In the genomic region with DNA sequence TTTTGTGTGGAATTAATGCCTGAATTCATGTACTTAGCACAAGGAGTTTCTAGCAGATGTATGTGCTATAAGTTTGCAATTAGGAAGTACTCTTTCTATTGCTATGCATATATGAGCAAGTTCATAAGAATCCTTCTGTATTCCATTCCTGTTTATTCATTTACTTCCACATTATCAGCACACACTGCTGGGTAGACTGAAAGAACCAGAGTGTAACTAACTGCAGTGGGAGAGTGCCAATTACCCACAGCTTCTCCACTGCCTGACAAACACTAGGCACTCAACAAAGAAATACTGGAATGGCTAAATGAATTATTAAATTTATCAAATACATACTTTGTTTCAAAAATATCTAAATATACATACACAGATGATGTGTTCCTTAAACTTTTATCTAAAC, we compare ENCODE assay signal across 13 cellular contexts.
"Had no signal": no experiment of that assay in that cellular context is flagged by ENCODE, and none has a peak within 500 bp of the region (broad histone marks: within the 10 kb centered on the region; RNA-seq: fewer than 3 reads in every experiment).

No MANE protein-coding gene starts in this region.

- ATAC-seq: activated CD4-positive, CD25-positive, alpha-beta regulatory T cell treated with anti-CD3 and anti-CD28 coated beads, Interleukin-2, amount 50 U/mL, for 24 hours; activated T-helper 17 cell treated with anti-CD3 and anti-CD28 coated beads, Interleukin-2, amount 50 U/mL, for 72 hours; psoas muscle had no signal

- DNase-seq: activated CD4-positive, alpha-beta T cell treated with anti-CD3 and anti-CD28 coated beads, Interleukin-2, amount 50 U/mL, for 1 hour; activated CD8-positive, alpha-beta memory T cell treated with anti-CD3 and anti-CD28 coated beads for 24 hours; activated naive CD4-positive, alpha-beta T cell treated with Interleukin-2 at 50 U/mL for 16 hours; hypothalamus; psoas muscle; sigmoid colon; spleen; T-helper 1 cell; T1000; thyroid gland had no signal

- H3K27me3 ChIP-seq: sigmoid colon, spleen, thyroid gland had no signal

- H3K9me3 ChIP-seq: psoas muscle, sigmoid colon, spleen, thyroid gland had no signal

- H3K4me1 ChIP-seq: thyroid gland had no signal

- H3K27ac ChIP-seq: sigmoid colon, spleen, thyroid gland had no signal

- H3K36me3 ChIP-seq: sigmoid colon, thyroid gland had no signal

- H3K4me3 ChIP-seq: lung, psoas muscle, sigmoid colon, spleen, thyroid gland had no signal
